ENCODE assay signal across 1 cellular context in genomic region chr2:28980368-28981015, GRCh38.
TF ChIP-seq lines count a peak whose summit lies in the region.

No MANE protein-coding gene starts in this region.

TF ChIP-seq in GM23338, 12 proteins besides CTCF, POLR2A, EP300 and RAD21 (continued from another document):
- no peak for TF ChIP-seq REST (IDR thresholded peaks at IDR 0.05; ENCODE audit: unreplicated experiment)
- no peak for TF ChIP-seq ZNF331 (CRISPR knock-in tag; IDR thresholded peaks at IDR 0.05; ENCODE audit: low read depth)
- no peak for TF ChIP-seq EZH2phosphoT487 (IDR thresholded peaks at IDR 0.05; ENCODE audit: unreplicated experiment)
- no peak for TF ChIP-seq ZNF114 (CRISPR knock-in tag; IDR thresholded peaks at IDR 0.05)
- TF ChIP-seq ETS1 (IDR thresholded peaks at IDR 0.05): no peak
- no peak for TF ChIP-seq NANOG (IDR thresholded peaks at IDR 0.05; ENCODE audit: borderline replicate concordance)
- TF ChIP-seq EZH2 (IDR thresholded peaks at IDR 0.05; ENCODE audit: low read depth, unreplicated experiment): no peak
- no peak for TF ChIP-seq STAT1 (IDR thresholded peaks at IDR 0.05; ENCODE audit: unreplicated experiment)
- TF ChIP-seq ZNF462 (CRISPR knock-in tag; IDR thresholded peaks at IDR 0.05): no peak
